28 cellular contexts compared by ENCODE assay signal in the genomic region with DNA sequence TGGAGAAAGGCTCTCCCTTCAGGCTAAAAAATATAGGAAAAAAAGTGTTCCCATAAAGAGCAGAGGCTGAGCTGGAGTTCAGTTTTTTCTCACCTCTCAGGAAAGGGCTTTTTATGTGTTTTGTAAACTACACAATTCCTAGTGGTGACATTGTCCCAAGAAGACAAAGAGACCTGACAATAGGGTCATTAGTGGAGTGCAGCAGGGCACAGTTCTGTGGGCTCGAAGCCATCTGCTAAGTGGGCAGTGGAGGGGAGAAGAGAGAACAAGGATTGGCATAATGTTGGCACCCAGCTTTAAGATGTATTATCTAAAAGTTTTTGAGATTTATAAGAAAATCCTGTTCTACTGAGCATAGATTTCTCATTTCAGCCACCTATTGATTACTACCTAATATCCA.
"Had no signal": no experiment of that assay in that cellular context is flagged by ENCODE, and none has a peak within 500 bp of the region (broad histone marks: within the 10 kb centered on the region; RNA-seq: fewer than 3 reads in every experiment).

No MANE protein-coding gene starts in this region.

- H3K27me3 ChIP-seq: ascending aorta, brain microvascular endothelial cell, esophagus squamous epithelium, uterus had no signal

- H3K36me3 Mint-ChIP-seq: activated naive CD4-positive, alpha-beta T cell treated with anti-CD3 and anti-CD28 coated beads, Interleukin-2, amount 10 ng/mL, durations not matched to agents 7 days and 5 days; activated naive CD8-positive, alpha-beta T cell treated with anti-CD3 and anti-CD28 coated beads, Interleukin-2, amount 10 ng/mL, durations not matched to agents 7 days and 5 days; type B pancreatic cell had no signal

- H3K27ac ChIP-seq: ascending aorta, brain microvascular endothelial cell, epithelial cell of prostate, esophagus squamous epithelium, skin epidermis, uterus, VCaP had no signal

- H3K27ac Mint-ChIP-seq: activated naive CD4-positive, alpha-beta T cell treated with anti-CD3 and anti-CD28 coated beads, Interleukin-2, amount 10 ng/mL, durations not matched to agents 7 days and 5 days; activated naive CD8-positive, alpha-beta T cell treated with anti-CD3 and anti-CD28 coated beads, Interleukin-2, amount 10 ng/mL, durations not matched to agents 7 days and 5 days; dendritic cell treated with granulocyte-macrophage colony-stimulating factor and Interleukin-4, amounts not matched to agents 40 ng/mL and 50 ng/mL, for 4 days; nephron progenitor cell; stimulated activated naive CD8-positive, alpha-beta T cell treated with anti-CD3 and anti-CD28 coated beads, Interleukin-15, Interleukin-2, amounts not matched to agents 100 ng/mL and 50 ng/mL, for 24 hours; T-helper 1 cell treated with Interleukin-12 subunit alpha and Interleukin-12 subunit beta and Interleukin-4 antibody, amounts not matched to agents 30 μg/mL and 1 μg/mL, for 36 hours; type B pancreatic cell had no signal

- H3K4me1 Mint-ChIP-seq: activated naive CD4-positive, alpha-beta T cell treated with anti-CD3 and anti-CD28 coated beads, Interleukin-2, amount 10 ng/mL, durations not matched to agents 7 days and 5 days; activated naive CD8-positive, alpha-beta T cell treated with anti-CD3 and anti-CD28 coated beads, Interleukin-2, amount 10 ng/mL, durations not matched to agents 7 days and 5 days had no signal

- H3K9me3 ChIP-seq: ascending aorta, esophagus squamous epithelium, uterus had no signal

- H3K27me3 Mint-ChIP-seq: activated naive CD4-positive, alpha-beta T cell treated with anti-CD3 and anti-CD28 coated beads, Interleukin-2, amount 10 ng/mL, durations not matched to agents 7 days and 5 days; activated naive CD8-positive, alpha-beta T cell treated with anti-CD3 and anti-CD28 coated beads, Interleukin-2, amount 10 ng/mL, durations not matched to agents 7 days and 5 days; dendritic cell treated with granulocyte-macrophage colony-stimulating factor and Interleukin-4, amounts not matched to agents 40 ng/mL and 50 ng/mL, for 4 days; stimulated activated naive CD8-positive, alpha-beta T cell treated with anti-CD3 and anti-CD28 coated beads, Interleukin-15, Interleukin-2, amounts not matched to agents 100 ng/mL and 50 ng/mL, for 24 hours; type B pancreatic cell had no signal

- H3K4me3 ChIP-seq: ascending aorta, esophagus squamous epithelium, skin epidermis, uterus had no signal

- DNase-seq: activated CD4-positive, alpha-beta T cell treated with anti-CD3 and anti-CD28 coated beads for 48 hours; activated CD4-positive, alpha-beta T cell treated with anti-CD3 and anti-CD28 coated beads, Interleukin-2, amount 50 U/mL, for 48 hours; activated CD8-positive, alpha-beta memory T cell treated with anti-CD3 and anti-CD28 coated beads, Interleukin-2, amount 50 U/mL, for 4 hours; activated gamma-delta T cell; activated naive CD4-positive, alpha-beta T cell treated with anti-CD3 and anti-CD28 coated beads, Interleukin-2, amount 10 ng/mL, durations not matched to agents 7 days and 5 days; activated naive CD8-positive, alpha-beta T cell treated with anti-CD3 and anti-CD28 coated beads, Interleukin-2, amount 10 ng/mL, durations not matched to agents 7 days and 5 days; activated T-cell treated with anti-CD3 and anti-CD28 coated beads, Interleukin-2, amount 50 U/mL, for 1 hour; brain microvascular endothelial cell; central memory CD4-positive, alpha-beta T cell; effector CD4-positive, alpha-beta T cell; esophagus squamous epithelium; foreskin melanocyte; mammary epithelial cell; stimulated activated CD4-positive, alpha-beta T cell treated with anti-CD3 and anti-CD28 coated beads, Interleukin-12 subunit alpha, Interleukin-12 subunit beta, amount 100 ng/mL, for 4 hours; stimulated activated CD4-positive, alpha-beta T cell treated with anti-CD3 and anti-CD28 coated beads, Interleukin-4, amount 100 ng/mL, for 1 hour; T-helper 9 cell; uterus had no signal

- H3K9me3 Mint-ChIP-seq: dendritic cell treated with granulocyte-macrophage colony-stimulating factor and Interleukin-4, amounts not matched to agents 40 ng/mL and 50 ng/mL, for 4 days; nephron progenitor cell; type B pancreatic cell had no signal

- H3K36me3 ChIP-seq: ascending aorta, brain microvascular endothelial cell, esophagus squamous epithelium, uterus had no signal

- H3K4me3 Mint-ChIP-seq: activated naive CD4-positive, alpha-beta T cell treated with anti-CD3 and anti-CD28 coated beads, Interleukin-2, amount 10 ng/mL, durations not matched to agents 7 days and 5 days; activated naive CD8-positive, alpha-beta T cell treated with anti-CD3 and anti-CD28 coated beads, Interleukin-2, amount 10 ng/mL, durations not matched to agents 7 days and 5 days; dendritic cell treated with granulocyte-macrophage colony-stimulating factor and Interleukin-4, amounts not matched to agents 40 ng/mL and 50 ng/mL, for 4 days; nephron progenitor cell; stimulated activated naive CD8-positive, alpha-beta T cell treated with anti-CD3 and anti-CD28 coated beads, Interleukin-15, Interleukin-2, amounts not matched to agents 100 ng/mL and 50 ng/mL, for 24 hours; T-helper 1 cell treated with Interleukin-12 subunit alpha and Interleukin-12 subunit beta and Interleukin-4 antibody, amounts not matched to agents 30 μg/mL and 1 μg/mL, for 36 hours; type B pancreatic cell had no signal

- H3K4me1 ChIP-seq: ascending aorta, esophagus squamous epithelium, uterus had no signal

- ATAC-seq: activated CD4-positive, CD25-positive, alpha-beta regulatory T cell treated with anti-CD3 and anti-CD28 coated beads, Interleukin-2, amount 50 U/mL, for 24 hours; sciatic nerve had no signal
